In the genomic region with DNA sequence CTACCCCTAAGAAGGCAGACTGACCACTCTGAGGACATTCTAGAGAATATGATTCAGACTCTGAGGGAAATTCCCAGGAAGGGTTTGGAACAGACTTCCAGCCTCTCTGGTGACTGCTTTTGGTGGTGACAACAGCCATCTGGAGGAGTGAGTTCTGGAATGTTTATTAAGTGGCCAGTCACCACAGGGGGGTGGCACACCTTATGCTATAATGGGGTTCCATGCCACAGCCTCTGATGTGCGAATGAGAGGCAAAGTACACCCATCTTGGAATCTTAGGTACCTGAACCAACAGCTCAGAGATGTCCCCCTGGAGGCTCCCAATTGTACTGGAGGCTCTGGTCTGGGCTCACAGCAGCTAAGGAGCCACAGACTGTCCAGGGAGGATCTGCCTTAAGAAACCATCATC, we compare ENCODE assay signal across 20 cellular contexts. TPM values are rescaled to one million over a fixed set of nuclear protein-coding genes. Genes with fewer than 3 reads are reported as not detected.
DNase-seq lines count a peak whose midpoint lies in the region; ATAC-seq, FAIRE-seq and TF ChIP-seq lines count a peak whose summit lies in the region.
"Had no signal": no experiment of that assay in that cellular context is flagged by ENCODE, and none has a peak within 500 bp of the region (broad histone marks: within the 10 kb centered on the region; RNA-seq: fewer than 3 reads in every experiment).

No MANE protein-coding gene starts in this region.

- intact Hi-C loops in lower lobe of right lung (cut with DNase I), result no loop called here
- intact Hi-C loops in ascending aorta (cut with DNase I), result no loop called here

- DNase-seq in AG10803 (ENCODE audit: low read depth) (peak; percentile 38), HK-2 (ENCODE audit: unreplicated experiment) (peak; percentile 53), cerebellum (ENCODE audit: low spot score) (peak; percentile 28), lower lobe of right lung (no peak), HTR-8/SVneo (ENCODE audit: insufficient read length, low spot score) (no peak), NCI-H1694 treated with DMSO at 0.1 percent for 48 hours (lab: John Stamatoyannopoulos, UW) (no peak), ascending aorta (ENCODE audit: low spot score in 2 of 2) (no peak)
- DNase-seq: activated CD4-positive, alpha-beta T cell treated with anti-CD3 and anti-CD28 coated beads for 48 hours; activated T-cell treated with anti-CD3 and anti-CD28 coated beads, Interleukin-2, amount 50 U/mL, for 4 hours; adrenal gland; DMS79; NCI-H1105 treated with DMSO at 0.1 percent for 48 hours; NCI-H446 treated with DMSO at 0.1 percent for 48 hours; testis had no signal

- H3K36me3 ChIP-seq in lower lobe of right lung, result peaks cover 17% of the 10 kb centered on the region
- no peaks in the 10 kb centered on the region for H3K36me3 ChIP-seq in ascending aorta
- H3K36me3 ChIP-seq: adrenal gland had no signal

- TF ChIP-seq CTCF in AG10803 (conservative IDR thresholded peaks at IDR 0.05; ENCODE audit: low read length) (peak; percentile 33), lower lobe of right lung (IDR thresholded peaks at IDR 0.05) (no peak), ascending aorta (IDR thresholded peaks at IDR 0.05) (no peak)

- no peaks in the 10 kb centered on the region for H3K9me3 ChIP-seq in lower lobe of right lung
- H3K9me3 ChIP-seq in ascending aorta, result no peaks in the 10 kb centered on the region
- H3K9me3 ChIP-seq: adrenal gland; BLaER1 treated with 17β-estradiol and CSF1 and Interleukin-3, amounts not matched to agents 10 nM and 100 nM; testis had no signal

- H3K27me3 ChIP-seq in lower lobe of right lung (ENCODE audit: low read depth) (no peaks in the 10 kb centered on the region), ascending aorta (no peaks in the 10 kb centered on the region)
- H3K27me3 ChIP-seq: adrenal gland; BLaER1 treated with 17β-estradiol and CSF1 and Interleukin-3, amounts not matched to agents 10 nM and 100 nM; testis had no signal

- H3K27ac ChIP-seq in lower lobe of right lung (no peak overlapping the region), ascending aorta (no peak overlapping the region)
- H3K27ac ChIP-seq: adrenal gland; BLaER1 treated with 17β-estradiol and CSF1 and Interleukin-3, amounts not matched to agents 10 nM and 100 nM; parathyroid adenoma; testis had no signal

- H3K4me3 ChIP-seq in AG10803 (ENCODE audit: low read length) (no peak overlapping the region), lower lobe of right lung (no peak overlapping the region), ascending aorta (no peak overlapping the region)
- H3K4me3 ChIP-seq: adrenal gland; BLaER1 treated with 17β-estradiol and CSF1 and Interleukin-3, amounts not matched to agents 10 nM and 100 nM; testis had no signal

- ATAC-seq in lower lobe of right lung, result peak; percentile 36 to 71
- no peak for ATAC-seq in GM21737 (IDR thresholded peaks at IDR 0.05; ENCODE audit: unreplicated experiment)
- ATAC-seq: activated T-cell treated with anti-CD3 and anti-CD28 coated beads, Interleukin-2, amount 50 U/mL, for 4 hours; Panc1 had no signal

- H3K4me1 ChIP-seq in lower lobe of right lung (no peaks in the 10 kb centered on the region), ascending aorta (no peaks in the 10 kb centered on the region)
- H3K4me1 ChIP-seq: adrenal gland, parathyroid adenoma, testis had no signal

- FAIRE-seq in HTR-8/SVneo (lab: Jason Lieb, UNC), result no peak
- FAIRE-seq: GM12891, kidney had no signal

RNA-seq across cellular contexts. Expression of a gene that starts 9.5 kb away (rescaled TPM):
- total RNA-seq in cerebellum (29.4 TPM), lower lobe of right lung (85.7 TPM), ascending aorta (70.0 TPM)

RNA-seq across cellular contexts. Expression of a gene that starts 11.1 kb away (rescaled TPM):
- total RNA-seq in cerebellum (1.1 TPM), lower lobe of right lung (5.9 TPM), ascending aorta (1.7 TPM)

RNA-seq across cellular contexts. Expression of a gene that starts 19.2 kb away (rescaled TPM):
- total RNA-seq in cerebellum, result 31.0 TPM
- total RNA-seq in lower lobe of right lung, result 72.3 TPM
- 37.5 TPM for total RNA-seq in ascending aorta

RNA-seq across cellular contexts. Expression of a gene that starts 19.5 kb away (rescaled TPM):
- 17.2 TPM for total RNA-seq in cerebellum
- 50.4 TPM for total RNA-seq in lower lobe of right lung
- 54.9 TPM for total RNA-seq in ascending aorta

RNA-seq across cellular contexts. Expression of a gene that starts 19.7 kb away (rescaled TPM):
- total RNA-seq in cerebellum, result 56.8 TPM
- total RNA-seq in lower lobe of right lung, result 132 TPM
- 72.8 TPM for total RNA-seq in ascending aorta

Comparison
In these comparisons a context has a peak if more than half of its experiments do, and no peak if none do; other contexts are left out.
1. DNase-seq: peak in AG10803 (single experiment), HK-2 (single experiment) and cerebellum (single experiment); none in lower lobe of right lung (single experiment), HTR-8/SVneo (single experiment), NCI-H1694 treated with DMSO at 0.1 percent for 48 hours (single experiment) and ascending aorta (0 of 2).